Comparison of ENCODE assay signal across 1 cellular context in genomic region chr1:166032901-166033371, GRCh38.
TF ChIP-seq lines count a peak whose summit lies in the region.

No MANE protein-coding gene starts in this region.

TF ChIP-seq in GM23338, 12 proteins besides CTCF, POLR2A, EP300 and RAD21 (continued from another document):
- TF ChIP-seq REST (IDR thresholded peaks at IDR 0.05; ENCODE audit: unreplicated experiment) (no peak), POLR2AphosphoS5 (IDR thresholded peaks at IDR 0.05; ENCODE audit: low read depth) (no peak), ZNF462 (CRISPR knock-in tag; IDR thresholded peaks at IDR 0.05) (no peak), ETS1 (IDR thresholded peaks at IDR 0.05) (no peak)
TF ChIP-seq in GM23338: peak in this region for 0.
